In genomic region chr2:71157124-71157802, GRCh38 we compare ENCODE assay signal across 8 cellular contexts. TPM values are rescaled to one million over a fixed set of nuclear protein-coding genes. Genes with fewer than 3 reads are reported as not detected.
DNase-seq lines count a peak whose midpoint lies in the region; ATAC-seq, FAIRE-seq and TF ChIP-seq lines count a peak whose summit lies in the region.

No MANE protein-coding gene starts in this region.

- H3K36me3 Mint-ChIP-seq in T-cell = no peaks in the 10 kb centered on the region
- H3K36me3 Mint-ChIP-seq in astrocyte (ENCODE audit: low read depth, unreplicated experiment) = no peaks in the 10 kb centered on the region

- peak; percentile 55 for TF ChIP-seq CTCF in astrocyte (IDR thresholded peaks at IDR 0.05; ENCODE audit: insufficient read depth, low read depth, low read length)

- H3K27me3 ChIP-seq in HUES6 (ENCODE audit: control insufficient read depth, insufficient read depth, low read length) = peaks cover 2% of the 10 kb centered on the region; the same call in 1 of the 2 replicates
- H3K27me3 ChIP-seq in astrocyte (ENCODE audit: insufficient read depth, low read length) = peaks cover 6% of the 10 kb centered on the region
- H3K27me3 ChIP-seq in small intestine (ENCODE audit: control insufficient read depth in 2 of 2, insufficient read depth in 2 of 2, low read length in 2 of 2) = no peaks in the 10 kb centered on the region

- H3K4me2 ChIP-seq in astrocyte (ENCODE audit: low read length) = peak overlapping the region; percentile 51

- H3K9ac ChIP-seq in HUES6 (ENCODE audit: low read length) (peak overlapping the region; percentile 13), astrocyte (ENCODE audit: low read length) (no peak overlapping the region)

- DNase-seq in ELR (ENCODE audit: low read depth) (peak; percentile 52), T-cell (peak in 33 of 34 experiments; percentile 10 to 62 (median 43)), astrocyte (ENCODE audit: low read depth) (no peak), iPS DF 4.7 (ENCODE audit: extremely low read depth, low spot score) (peak; percentile 75), small intestine (peak; percentile 29), posterior vena cava (ENCODE audit: low spot score) (no peak)

- peak overlapping the region in 1 of 3 donors; percentile 36 for H3K4me3 Mint-ChIP-seq in T-cell
- H3K4me3 Mint-ChIP-seq in astrocyte (ENCODE audit: unreplicated experiment) = no peak overlapping the region

- FAIRE-seq in astrocyte (lab: Jason Lieb, UNC) (no peak), small intestine (lab: Jason Lieb, UNC) (no peak)

- H3K27ac Mint-ChIP-seq in T-cell = peak overlapping the region in 1 of 2 donors; percentile 31
- no peak overlapping the region for H3K27ac Mint-ChIP-seq in astrocyte (ENCODE audit: unreplicated experiment)

- H3K9me3 ChIP-seq in HUES6 (ENCODE audit: control insufficient read depth, insufficient read depth, low read depth, low read length) (no peaks in the 10 kb centered on the region), astrocyte (ENCODE audit: insufficient read depth, low read depth, low read length) (no peaks in the 10 kb centered on the region), small intestine (ENCODE audit: control insufficient read depth, low read depth) (no peaks in the 10 kb centered on the region)

- no peak overlapping the region for H2AFZ ChIP-seq in astrocyte (ENCODE audit: low read depth, low read length)

- no peaks in the 10 kb centered on the region for H4K20me1 ChIP-seq in astrocyte (ENCODE audit: insufficient read depth, low read length)

- ATAC-seq in T-cell (replicated peaks in 1 of 4) (peak; percentile 73 to 81 (median 78)), HG02678 (IDR thresholded peaks at IDR 0.05; ENCODE audit: unreplicated experiment) (no peak)

- H3K4me1 ChIP-seq in HUES6 (ENCODE audit: control insufficient read depth, insufficient read depth, low read length) (peaks cover 15% of the 10 kb centered on the region), astrocyte (ENCODE audit: insufficient read depth, low read length) (no peaks in the 10 kb centered on the region), small intestine (ENCODE audit: control insufficient read depth in 2 of 2, insufficient read depth in 1 of 2, low read depth in 1 of 2, low read length in 1 of 2) (no peaks in the 10 kb centered on the region)

- H3K36me3 ChIP-seq in HUES6 (ENCODE audit: control insufficient read depth, insufficient read depth, low read length) (no peaks in the 10 kb centered on the region), astrocyte (ENCODE audit: insufficient read depth, low read length) (no peaks in the 10 kb centered on the region), small intestine (ENCODE audit: control insufficient read depth in 2 of 2, insufficient read depth in 2 of 2, low read length in 2 of 2) (no peaks in the 10 kb centered on the region)

- H3K9me3 Mint-ChIP-seq in T-cell (no peaks in the 10 kb centered on the region), astrocyte (ENCODE audit: unreplicated experiment) (no peaks in the 10 kb centered on the region)

- POLR2A ChIA-PET in T-cell (lab: Charles Lee) = no interaction called here

- intact Hi-C loops in posterior vena cava (cut with DNase I) = no loop called here

- no peak overlapping the region for H3K27ac ChIP-seq in HUES6 (ENCODE audit: low read depth, low read length)
- no peak overlapping the region for H3K27ac ChIP-seq in astrocyte (ENCODE audit: low read depth, low read length)
- H3K27ac ChIP-seq in small intestine (ENCODE audit: low read depth in 1 of 2, low read length in 1 of 2) = no peak overlapping the region

- H3K27me3 Mint-ChIP-seq in T-cell (peaks cover 7 to 11% of the 10 kb centered on the region in 2 donors), astrocyte (ENCODE audit: low read depth, unreplicated experiment) (peaks cover 29% of the 10 kb centered on the region)

- CTCF ChIA-PET in T-cell (lab: Charles Lee) = interaction anchor here (1.0 to 1.2 kb wide), 2 partner anchors 175 to 353 kb away, joined by 3 read pairs; partner anchors contain the start of gene ZNF638 (in 1 of the 2)

- H3K4me1 Mint-ChIP-seq in T-cell = peaks cover 6 to 9% (median 8%) of the 10 kb centered on the region in 3 donors
- no peaks in the 10 kb centered on the region for H3K4me1 Mint-ChIP-seq in astrocyte (ENCODE audit: low read depth, unreplicated experiment)

- H3K4me3 ChIP-seq in HUES6 (ENCODE audit: low read depth, low read length) (peak overlapping the region; percentile 33; the same call in 1 of the 2 replicates), astrocyte (ENCODE audit: insufficient read depth, low read depth, low read length) (no peak overlapping the region), small intestine (ENCODE audit: low read depth in 1 of 2, low read length in 2 of 2) (no peak overlapping the region)

- WGBS in small intestine, 3 donors = 5 to 10% (median 9%) methylated on average over 16 of the region's 16 CpGs

- no peaks in the 10 kb centered on the region for H3K79me2 ChIP-seq in astrocyte (ENCODE audit: insufficient read depth, low read length)

RNA-seq across cellular contexts. Expression of gene MPHOSPH10, which starts 26.8 kb away (rescaled TPM):
- total RNA-seq in T-cell (10 to 100 TPM; 34.8 to 49.6 (median 39.9) TPM), astrocyte (40.1 and 41.1 TPM in 2 replicates), posterior vena cava (10 to 100 TPM; 26.3 to 28.3 TPM)
- polyA plus RNA-seq in small intestine = 10 to 100 TPM; 14.3 to 20.3 (median 16.8) TPM

RNA-seq across cellular contexts. Expression of gene MCEE, which starts 27.2 kb away (rescaled TPM):
- total RNA-seq in T-cell (10 to 100 TPM; 13.7 to 22.4 (median 19.5) TPM), astrocyte (13.1 and 18.3 TPM in 2 replicates), posterior vena cava (10 to 100 TPM; 21.3 to 22.6 TPM)
- polyA plus RNA-seq in small intestine = 10 to 100 TPM; 16.3 to 43.6 (median 34.6) TPM

Comparison
In these comparisons a context has a peak if more than half of its experiments do, and no peak if none do; other contexts are left out.
1. DNase-seq: peak in ELR (single experiment), T-cell (33 of 34), iPS DF 4.7 (single experiment) and small intestine (single experiment); none in astrocyte (single experiment) and posterior vena cava (single experiment).